ENCODE assay signal across 9 cellular contexts in genomic region chr16:25012525-25012991, GRCh38. TPM values are rescaled to one million over a fixed set of nuclear protein-coding genes. Genes with fewer than 3 reads are reported as not detected.
DNase-seq lines count a peak whose midpoint lies in the region; ATAC-seq, FAIRE-seq and TF ChIP-seq lines count a peak whose summit lies in the region.
"Had no signal": no experiment of that assay in that cellular context is flagged by ENCODE, and none has a peak within 500 bp of the region (broad histone marks: within the 10 kb centered on the region; RNA-seq: fewer than 3 reads in every experiment).

No MANE protein-coding gene starts in this region.

- peak overlapping the region; percentile 63 for H3K9ac ChIP-seq in mesenchymal stem cell (ENCODE audit: low read length)
- H3K9ac ChIP-seq in MM.1S (ENCODE audit: low read length), result no peak overlapping the region

- H3K79me1 ChIP-seq in mesenchymal stem cell (replicated peaks; ENCODE audit: low read length, poor library complexity, severe bottlenecking), result peaks cover 5% of the 10 kb centered on the region

- TF ChIP-seq POLR2A in H54 (IDR thresholded peaks at IDR 0.05; ENCODE audit: low read depth, low read length), result no peak

- H3K9me2 ChIP-seq in MM.1S (replicated peaks; ENCODE audit: insufficient read depth, low read length), result no peaks in the 10 kb centered on the region

- H3K4me3 ChIP-seq in ACC112 (ENCODE audit: low read depth, low read length), result peak overlapping the region; percentile 90
- peak overlapping the region in 1 of 2 experiments; percentile 88 for H3K4me3 ChIP-seq in mesenchymal stem cell (ENCODE audit: insufficient read depth in 1 of 2, low read depth in 1 of 2, low read length in 2 of 2)
- no peak overlapping the region for H3K4me3 ChIP-seq in MM.1S (ENCODE audit: low read length)

- H2AK5ac ChIP-seq in mesenchymal stem cell (ENCODE audit: low read length, severe bottlenecking), result peak overlapping the region; percentile 10

- no peak overlapping the region for H3K4ac ChIP-seq in mesenchymal stem cell (ENCODE audit: low read depth in 1 of 2, low read length in 2 of 2)

- no peak for TF ChIP-seq CTCF in MM.1S (IDR thresholded peaks at IDR 0.05; ENCODE audit: low read length)

- peak overlapping the region in 1 of 2 experiments; percentile 3 for H3K23ac ChIP-seq in mesenchymal stem cell (ENCODE audit: low read length in 2 of 2)

- H3K9me3 ChIP-seq in mesenchymal stem cell (ENCODE audit: control insufficient read depth, low read length) (no peaks in the 10 kb centered on the region), MM.1S (replicated peaks; ENCODE audit: insufficient read depth, low read length) (no peaks in the 10 kb centered on the region)

- POLR2A ChIA-PET in activated naive CD8-positive, alpha-beta T cell treated with anti-CD3 and anti-CD28 coated beads, Interleukin-2, amount 10 ng/mL, durations not matched to agents 7 days and 5 days (lab: Charles Lee), result interaction anchor here (1.0 kb wide), 1 partner anchor 98 kb away, joined by 3 read pairs; no protein-coding TSS in a partner anchor

- peaks cover 62% of the 10 kb centered on the region for H3K4me1 Mint-ChIP-seq in activated naive CD8-positive, alpha-beta T cell treated with anti-CD3 and anti-CD28 coated beads, Interleukin-2, amount 10 ng/mL, durations not matched to agents 7 days and 5 days

- no peak for ATAC-seq in activated naive CD8-positive, alpha-beta T cell treated with anti-CD3 and anti-CD28 coated beads, Interleukin-2, amount 10 ng/mL, durations not matched to agents 7 days and 5 days (ENCODE audit: low read depth)
- no peak for ATAC-seq in GM18858 (IDR thresholded peaks at IDR 0.05; ENCODE audit: unreplicated experiment)

- H2BK15ac ChIP-seq in mesenchymal stem cell (ENCODE audit: low read depth, poor library complexity, severe bottlenecking), result no peak overlapping the region

- H3K4me1 ChIP-seq in ACC112 (ENCODE audit: control insufficient read depth, insufficient read depth, low read length, unreplicated experiment), result peaks cover 51% of the 10 kb centered on the region
- H3K4me1 ChIP-seq in mesenchymal stem cell (ENCODE audit: control insufficient read depth, insufficient read depth, low read depth, low read length), result peaks cover 17% of the 10 kb centered on the region
- peaks cover 23% of the 10 kb centered on the region for H3K4me1 ChIP-seq in MM.1S (ENCODE audit: low read length)

- H2BK5ac ChIP-seq in mesenchymal stem cell (ENCODE audit: low read depth, low read length, poor library complexity, severe bottlenecking), result peak overlapping the region; percentile 39

- H3F3A ChIP-seq in MM.1S (ENCODE audit: insufficient read depth, low read length), result peaks cover 16% of the 10 kb centered on the region

- WGBS in mesenchymal stem cell, result 23% methylated on average over 3 of the region's 3 CpGs

- no peaks in the 10 kb centered on the region for H3K27me3 Mint-ChIP-seq in activated naive CD8-positive, alpha-beta T cell treated with anti-CD3 and anti-CD28 coated beads, Interleukin-2, amount 10 ng/mL, durations not matched to agents 7 days and 5 days

- H4K91ac ChIP-seq in mesenchymal stem cell (ENCODE audit: low read length), result no peak overlapping the region

- peaks cover 32% of the 10 kb centered on the region for H4K20me1 ChIP-seq in MM.1S (ENCODE audit: insufficient read depth, low read length)

- H4K8ac ChIP-seq in mesenchymal stem cell (ENCODE audit: low read length), result no peak overlapping the region

- DNase-seq in H54 (ENCODE audit: insufficient read length, low spot score) (no peak), mesenchymal stem cell (peak; percentile 90), MM.1S (no peak), NCI-H82 (lab: John Stamatoyannopoulos, UW) (no peak), COLO668 (lab: John Stamatoyannopoulos, UW; ENCODE audit: unreplicated experiment) (no peak)
- no peak for DNase-seq in activated naive CD8-positive, alpha-beta T cell treated with anti-CD3 and anti-CD28 coated beads, Interleukin-2, amount 10 ng/mL, durations not matched to agents 7 days and 5 days
- DNase-seq: SHP77 treated with DMSO at 0.1 percent for 48 hours had no signal

- H2BK12ac ChIP-seq in mesenchymal stem cell (ENCODE audit: low read length in 2 of 2), result no peak overlapping the region

- no peak overlapping the region for H3K14ac ChIP-seq in mesenchymal stem cell (ENCODE audit: low read length in 2 of 2)

- H3K18ac ChIP-seq in mesenchymal stem cell (ENCODE audit: low read depth in 1 of 2, low read length in 2 of 2), result no peak overlapping the region

- H3K4me2 ChIP-seq in mesenchymal stem cell (ENCODE audit: low read length, poor library complexity, severe bottlenecking), result peak overlapping the region; percentile 8
- no peak overlapping the region for H3K4me2 ChIP-seq in MM.1S (ENCODE audit: low read depth, low read length)

- FAIRE-seq in H54 (lab: Jason Lieb, UNC), result peak; percentile 71

- no peaks in the 10 kb centered on the region for H3K9me3 Mint-ChIP-seq in activated naive CD8-positive, alpha-beta T cell treated with anti-CD3 and anti-CD28 coated beads, Interleukin-2, amount 10 ng/mL, durations not matched to agents 7 days and 5 days

- peak overlapping the region; percentile 39 for H3K27ac Mint-ChIP-seq in activated naive CD8-positive, alpha-beta T cell treated with anti-CD3 and anti-CD28 coated beads, Interleukin-2, amount 10 ng/mL, durations not matched to agents 7 days and 5 days

- H3K4me3 Mint-ChIP-seq in activated naive CD8-positive, alpha-beta T cell treated with anti-CD3 and anti-CD28 coated beads, Interleukin-2, amount 10 ng/mL, durations not matched to agents 7 days and 5 days, result peak overlapping the region; percentile 85

- H3K27me3 ChIP-seq in ACC112 (ENCODE audit: insufficient read depth, low read length), result no peaks in the 10 kb centered on the region
- H3K27me3 ChIP-seq in mesenchymal stem cell (ENCODE audit: control insufficient read depth in 1 of 2, insufficient read depth in 1 of 2, low read length in 2 of 2), result no peaks in the 10 kb centered on the region
- H3K27me3 ChIP-seq in MM.1S (replicated peaks; ENCODE audit: insufficient read depth, low read length), result peaks cover 47% of the 10 kb centered on the region

- no peak overlapping the region for H2BK120ac ChIP-seq in mesenchymal stem cell (ENCODE audit: low read depth, low read length)

- peaks cover 81% of the 10 kb centered on the region for H3K79me2 ChIP-seq in ACC112 (ENCODE audit: control insufficient read depth, insufficient read depth, low read length, unreplicated experiment)
- H3K79me2 ChIP-seq in MM.1S (ENCODE audit: low read length), result peaks cover 46% of the 10 kb centered on the region

- H3K36me3 Mint-ChIP-seq in activated naive CD8-positive, alpha-beta T cell treated with anti-CD3 and anti-CD28 coated beads, Interleukin-2, amount 10 ng/mL, durations not matched to agents 7 days and 5 days, result peaks cover 24% of the 10 kb centered on the region

- H2AFZ ChIP-seq in ACC112 (ENCODE audit: low read length, unreplicated experiment) (no peak overlapping the region), mesenchymal stem cell (ENCODE audit: low read depth, low read length) (no peak overlapping the region), MM.1S (ENCODE audit: low read length) (no peak overlapping the region)

- peak overlapping the region; percentile 93 for H3K27ac ChIP-seq in ACC112 (ENCODE audit: low read depth, low read length)
- H3K27ac ChIP-seq in mesenchymal stem cell (ENCODE audit: low read length, poor library complexity, severe bottlenecking), result peak overlapping the region; percentile 43
- H3K27ac ChIP-seq in MM.1S (ENCODE audit: low read length), result no peak overlapping the region

- H3K36me3 ChIP-seq in ACC112 (ENCODE audit: insufficient read depth, low read length) (peaks cover 4% of the 10 kb centered on the region; the same call in 1 of the 2 replicates), mesenchymal stem cell (ENCODE audit: control insufficient read depth in 1 of 2, insufficient read depth in 2 of 2, low read depth in 1 of 2, low read length in 2 of 2) (peaks cover 0 to 7% of the 10 kb centered on the region in 2 experiments), MM.1S (replicated peaks; ENCODE audit: insufficient read depth, low read length) (peaks cover 2% of the 10 kb centered on the region; the same call in 1 of the 2 replicates)

RNA-seq across cellular contexts. Expression of gene ARHGAP17, which starts 2.6 kb away (rescaled TPM):
- total RNA-seq in activated naive CD8-positive, alpha-beta T cell treated with anti-CD3 and anti-CD28 coated beads, Interleukin-2, amount 10 ng/mL, durations not matched to agents 7 days and 5 days, result 10 to 100 TPM; 72.9 to 85.4 TPM
- polyA plus RNA-seq in mesenchymal stem cell (2013, experiment 1 of 2), result 59.1 TPM
- polyA plus RNA-seq in mesenchymal stem cell (2013, experiment 2 of 2), result 55.8 TPM
